Comparison of ENCODE assay signal across 27 cellular contexts in genomic region chr19:45264781-45265317, GRCh38. TPM values are rescaled to one million over a fixed set of nuclear protein-coding genes. Genes with fewer than 3 reads are reported as not detected.
DNase-seq lines count a peak whose midpoint lies in the region; ATAC-seq and TF ChIP-seq lines count a peak whose summit lies in the region.
"Had no signal": no experiment of that assay in that cellular context is flagged by ENCODE, and none has a peak within 500 bp of the region (broad histone marks: within the 10 kb centered on the region; RNA-seq: fewer than 3 reads in every experiment).

No MANE protein-coding gene starts in this region.

- DNase-seq in left cardiac atrium (no peak), right atrium auricular region (ENCODE audit: low spot score) (no peak), endothelial cell (ENCODE audit: low spot score) (no peak), nephron progenitor cell (no peak), SW 1271 (lab: John Stamatoyannopoulos, UW) (no peak), ureter (ENCODE audit: low spot score) (no peak), anterior cingulate cortex (lab: John Stamatoyannopoulos, UW) (no peak)
- DNase-seq: 8988T; ACHN; BE2C; Calu3; DMS79 treated with DMSO at 0.1 percent for 48 hours; GF-D8; KBM-7; MG63; NCI-H1105 treated with DMSO at 0.1 percent for 48 hours; NCI-H2029 treated with DMSO at 0.1 percent for 48 hours; NCI-H446 treated with DMSO at 0.1 percent for 48 hours; NCI-H526; NCI-H82; NK-92 treated with Interleukin-12 subunit alpha and Interleukin-12 subunit beta, amount 100 ng/mL, for 24 hours; SHP77 had no signal

- H3K9me3 ChIP-seq in right atrium auricular region: no peaks in the 10 kb centered on the region
- H3K9me3 ChIP-seq: BE2C, MG63 had no signal

- intact Hi-C loops in left cardiac atrium (cut with DNase I): no loop called here

- H3K36me3 Mint-ChIP-seq in endothelial cell (ENCODE audit: low read depth, unreplicated experiment) (peaks cover 34% of the 10 kb centered on the region), nephron progenitor cell (ENCODE audit: low read depth) (peaks cover 44% of the 10 kb centered on the region)

- H3K27ac ChIP-seq in right atrium auricular region: no peak overlapping the region

- H3K27me3 ChIP-seq in right atrium auricular region: no peaks in the 10 kb centered on the region
- H3K27me3 ChIP-seq: BE2C, MG63 had no signal

- no peaks in the 10 kb centered on the region for H3K4me1 ChIP-seq in right atrium auricular region
- H3K4me1 ChIP-seq: BE2C had no signal

- H3K4me3 ChIP-seq in right atrium auricular region: no peak overlapping the region
- H3K4me3 ChIP-seq: MG63 had no signal

- peak; percentile 19 to 30 for ATAC-seq in left cardiac atrium

- H3K4me1 Mint-ChIP-seq in endothelial cell (ENCODE audit: unreplicated experiment): peaks cover 4% of the 10 kb centered on the region
- no peaks in the 10 kb centered on the region for H3K4me1 Mint-ChIP-seq in nephron progenitor cell
- H3K4me1 Mint-ChIP-seq: CD14-positive monocyte had no signal

- H3K9me3 Mint-ChIP-seq in endothelial cell (ENCODE audit: unreplicated experiment): no peaks in the 10 kb centered on the region
- H3K9me3 Mint-ChIP-seq in nephron progenitor cell: no peaks in the 10 kb centered on the region

- H3K4me3 Mint-ChIP-seq in endothelial cell (ENCODE audit: unreplicated experiment): peak overlapping the region; percentile 60
- H3K4me3 Mint-ChIP-seq in nephron progenitor cell: no peak overlapping the region
- H3K4me3 Mint-ChIP-seq: CD14-positive monocyte had no signal

- no peak for TF ChIP-seq CTCF in right atrium auricular region (IDR thresholded peaks at IDR 0.05)
- no peak for TF ChIP-seq CTCF in endothelial cell (IDR thresholded peaks at IDR 0.05; ENCODE audit: unreplicated experiment)
- TF ChIP-seq CTCF in nephron progenitor cell (IDR thresholded peaks at IDR 0.05): no peak

- no peak overlapping the region for H3K27ac Mint-ChIP-seq in endothelial cell (ENCODE audit: unreplicated experiment)
- H3K27ac Mint-ChIP-seq in nephron progenitor cell: peak overlapping the region; percentile 20

- H3K36me3 ChIP-seq in right atrium auricular region: peaks cover 8% of the 10 kb centered on the region
- H3K36me3 ChIP-seq: BE2C had no signal

- H3K27me3 Mint-ChIP-seq in endothelial cell (ENCODE audit: unreplicated experiment): peaks cover 7% of the 10 kb centered on the region
- no peaks in the 10 kb centered on the region for H3K27me3 Mint-ChIP-seq in nephron progenitor cell (ENCODE audit: low read depth, poor library complexity)

RNA-seq across cellular contexts. Expression of gene MARK4, which starts 13.8 kb away (rescaled TPM):
- total RNA-seq in left cardiac atrium (10 to 100 TPM; 30.2 to 38.8 TPM), right atrium auricular region (10 to 100 TPM; 18.2 to 24.1 TPM), endothelial cell (ENCODE audit: unreplicated experiment) (165 TPM), ureter (32.0 TPM)

RNA-seq across cellular contexts. Expression of gene EXOC3L2, which starts 19.6 kb away (rescaled TPM):
- total RNA-seq in left cardiac atrium (1 to 10 TPM; 1.9 to 2.6 TPM), right atrium auricular region (1 to 10 TPM; 3.0 to 8.2 TPM), endothelial cell (ENCODE audit: unreplicated experiment) (5.5 TPM), ureter (7.2 TPM)
- total RNA-seq: Calu3, LHCN-M2, SK-MEL-5 had no signal

RNA-seq across cellular contexts. Expression of gene CKM, which starts 57.8 kb away (rescaled TPM):
- total RNA-seq in left cardiac atrium: 1,000 to 10,000 TPM; 3,072 to 3,213 TPM
- total RNA-seq in right atrium auricular region: 1,000 to 10,000 TPM; 3,033 to 6,121 TPM
- not detected for total RNA-seq in endothelial cell (ENCODE audit: unreplicated experiment)
- 2.8 TPM for total RNA-seq in ureter
- total RNA-seq: Calu3, H1, HT1080, LHCN-M2, SK-MEL-5 had no signal

Comparison
In these comparisons a context has a peak if more than half of its experiments do, and no peak if none do; other contexts are left out.
1. RNA of gene CKM, which starts 57.8 kb away (total RNA-seq): 3,033 to 6,121 TPM in right atrium auricular region and 3,072 to 3,213 TPM in left cardiac atrium; 2.8 TPM in ureter (single experiment) and not detected in endothelial cell (single experiment); every median in the first group is over 100 times any median in the second.